In genomic region chr11:65506770-65507485, GRCh38 we compare ENCODE assay signal across 8 cellular contexts. TPM values are rescaled to one million over a fixed set of nuclear protein-coding genes. Genes with fewer than 3 reads are reported as not detected.
A peak's percentile ranks its signal among the peaks of the same experiment; 100 is the strongest.
DNase-seq lines count a peak whose midpoint lies in the region; ATAC-seq and TF ChIP-seq lines count a peak whose summit lies in the region.

No MANE protein-coding gene starts in this region.

- no peaks in the 10 kb centered on the region for H3K36me3 Mint-ChIP-seq in brain

- H4K20me1 ChIP-seq in BLaER1 treated with 17β-estradiol and CSF1 and Interleukin-3, amounts not matched to agents 10 nM and 100 nM: peaks cover 54 to 60% (median 58%) of the 10 kb centered on the region in 11 experiments

- peaks cover 45 to 50% (median 47%) of the 10 kb centered on the region in 11 experiments for H3K36me3 ChIP-seq in BLaER1 treated with 17β-estradiol and CSF1 and Interleukin-3, amounts not matched to agents 10 nM and 100 nM

- H3K9me3 ChIP-seq in BLaER1 treated with 17β-estradiol and CSF1 and Interleukin-3, amounts not matched to agents 10 nM and 100 nM (replicated peaks in 1 of 11): peaks cover 0 to 6% (median 0%) of the 10 kb centered on the region in 11 experiments; a peak in 3 of 22 replicates

- peak overlapping the region; percentile 87 to 98 (median 94) for H3K4me2 ChIP-seq in BLaER1 treated with 17β-estradiol and CSF1 and Interleukin-3, amounts not matched to agents 10 nM and 100 nM

- H3K4me3 ChIP-seq in BLaER1 treated with 17β-estradiol and CSF1 and Interleukin-3, amounts not matched to agents 10 nM and 100 nM: peak overlapping the region; percentile 77 to 94 (median 90); a peak in 16 of 20 replicates

- peaks cover 38% of the 10 kb centered on the region for H3K27me3 Mint-ChIP-seq in brain

- DNase-seq in RPMI7951 (ENCODE audit: low read depth): peak; percentile 58
- DNase-seq in left lobe of liver (ENCODE audit: low spot score): no peak
- peak; percentile 82 for DNase-seq in stromal cell of bone marrow (ENCODE audit: low read depth)
- no peak for DNase-seq in NCI-H2107 (lab: John Stamatoyannopoulos, UW)

- no peak for TF ChIP-seq CTCF in brain (conservative IDR thresholded peaks at IDR 0.05)

- ATAC-seq in GM18873 (IDR thresholded peaks at IDR 0.05; ENCODE audit: low FRiP score, unreplicated experiment): peak; percentile 22
- peak; percentile 14 for ATAC-seq in HG03103 (IDR thresholded peaks at IDR 0.05; ENCODE audit: low read depth, unreplicated experiment)
- ATAC-seq in left lobe of liver: peak; percentile 6

- H3K9ac ChIP-seq in BLaER1 treated with 17β-estradiol and CSF1 and Interleukin-3, amounts not matched to agents 10 nM and 100 nM: peak overlapping the region; percentile 95 to 100 (median 98)

- H3K27ac Mint-ChIP-seq in brain: peak overlapping the region in 4 of 5 experiments; percentile 90 to 96 (median 92)

- peaks cover 56 to 67% (median 64%) of the 10 kb centered on the region in 10 experiments for H3K4me1 ChIP-seq in BLaER1 treated with 17β-estradiol and CSF1 and Interleukin-3, amounts not matched to agents 10 nM and 100 nM

- H3K27ac ChIP-seq in BLaER1 treated with 17β-estradiol and CSF1 and Interleukin-3, amounts not matched to agents 10 nM and 100 nM: peak overlapping the region; percentile 66 to 100 (median 100); a peak in 21 of 22 replicates

- H3K4me3 Mint-ChIP-seq in brain: no peak overlapping the region

- peaks cover 47% of the 10 kb centered on the region for H3K4me1 Mint-ChIP-seq in brain

- H3K9me3 Mint-ChIP-seq in brain: peaks cover 6 to 45% (median 17%) of the 10 kb centered on the region in 5 experiments

- no peaks in the 10 kb centered on the region for H3K27me3 ChIP-seq in BLaER1 treated with 17β-estradiol and CSF1 and Interleukin-3, amounts not matched to agents 10 nM and 100 nM

RNA-seq across cellular contexts. Expression of gene MALAT1, which starts 8.1 kb away (rescaled TPM):
- total RNA-seq in RPMI7951 (2014; rRNA removed; shearing (Covaris generic)): 481 and 510 TPM in 2 replicates
- polyA plus RNA-seq in brain (ENCODE audit: insufficient read depth, low read depth, low replicate concordance): 7.1 TPM
- 2,761 TPM for total RNA-seq in left lobe of liver

RNA-seq across cellular contexts. Expression of gene SCYL1, which starts 18.0 kb away (rescaled TPM):
- 64.1 and 65.7 TPM in 2 replicates for total RNA-seq in RPMI7951 (2014; rRNA removed; shearing (Covaris generic))
- 81.7 TPM for polyA plus RNA-seq in brain (ENCODE audit: insufficient read depth, low read depth, low replicate concordance)
- 67.6 TPM for total RNA-seq in left lobe of liver

RNA-seq across cellular contexts. Expression of gene LTBP3, which starts 51.2 kb away (rescaled TPM):
- total RNA-seq in RPMI7951 (2014; rRNA removed; shearing (Covaris generic)): 20.9 and 38.4 TPM in 2 replicates
- 48.9 TPM for polyA plus RNA-seq in brain (ENCODE audit: insufficient read depth, low read depth, low replicate concordance)
- 42.3 TPM for total RNA-seq in left lobe of liver

Comparison
In these comparisons a context has a peak if more than half of its experiments do, and no peak if none do; other contexts are left out.
1. DNase-seq: peak in RPMI7951 (single experiment) and stromal cell of bone marrow (single experiment); none in left lobe of liver (single experiment) and NCI-H2107 (single experiment).
2. Peak in every context shown above with its lines, with median percentiles within 50 percentile points of each other: ATAC-seq.